Comparison of ENCODE assay signal across 1 cellular context in the genomic region with DNA sequence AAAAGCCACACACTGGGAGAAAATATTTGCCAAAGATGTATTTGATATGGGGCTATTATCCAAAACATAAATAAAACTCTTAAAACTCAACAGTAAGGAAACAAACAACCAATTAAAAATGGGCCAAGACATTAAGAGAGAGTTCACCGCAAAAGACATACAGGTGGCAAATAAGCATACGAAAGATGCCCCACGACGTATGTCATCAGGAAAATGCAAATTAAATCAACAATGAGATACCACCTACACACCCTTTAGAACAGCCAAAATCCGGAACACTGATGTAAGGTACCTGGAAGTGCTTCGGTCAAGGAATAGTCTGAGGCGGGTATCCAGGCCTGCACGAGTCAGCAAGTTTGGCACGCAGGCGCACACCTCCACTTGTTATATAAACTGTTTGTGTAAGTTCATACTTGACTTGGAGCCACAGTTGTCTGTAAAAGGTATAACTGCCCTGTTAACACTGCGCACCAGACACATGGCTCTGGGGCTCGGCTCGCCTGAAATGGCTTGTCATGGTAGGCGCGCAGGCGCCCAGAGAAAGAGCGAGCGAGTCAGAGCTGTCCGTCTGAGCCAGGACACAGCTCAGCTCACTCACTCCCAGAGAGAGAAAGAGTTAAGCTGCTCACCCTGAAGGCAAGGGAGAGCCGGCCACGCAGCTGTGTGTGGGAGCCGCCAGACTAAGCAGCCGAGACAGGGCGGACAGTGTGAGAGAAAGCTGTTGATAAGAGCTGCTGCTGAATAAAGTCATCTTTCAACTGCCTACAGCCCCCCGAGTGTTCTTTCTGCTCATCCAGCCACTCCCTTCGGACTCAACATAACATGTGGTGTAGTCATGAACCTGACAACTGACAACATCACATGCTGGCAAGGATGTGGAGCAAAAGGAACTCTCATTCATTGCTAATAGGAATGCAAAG.
TF ChIP-seq lines count a peak whose summit lies in the region.

No MANE protein-coding gene starts in this region.

TF ChIP-seq in K562, 482 proteins besides CTCF, POLR2A, EP300 and RAD21 (continued from another document and continues in another):
- TF ChIP-seq, protein P1, sequence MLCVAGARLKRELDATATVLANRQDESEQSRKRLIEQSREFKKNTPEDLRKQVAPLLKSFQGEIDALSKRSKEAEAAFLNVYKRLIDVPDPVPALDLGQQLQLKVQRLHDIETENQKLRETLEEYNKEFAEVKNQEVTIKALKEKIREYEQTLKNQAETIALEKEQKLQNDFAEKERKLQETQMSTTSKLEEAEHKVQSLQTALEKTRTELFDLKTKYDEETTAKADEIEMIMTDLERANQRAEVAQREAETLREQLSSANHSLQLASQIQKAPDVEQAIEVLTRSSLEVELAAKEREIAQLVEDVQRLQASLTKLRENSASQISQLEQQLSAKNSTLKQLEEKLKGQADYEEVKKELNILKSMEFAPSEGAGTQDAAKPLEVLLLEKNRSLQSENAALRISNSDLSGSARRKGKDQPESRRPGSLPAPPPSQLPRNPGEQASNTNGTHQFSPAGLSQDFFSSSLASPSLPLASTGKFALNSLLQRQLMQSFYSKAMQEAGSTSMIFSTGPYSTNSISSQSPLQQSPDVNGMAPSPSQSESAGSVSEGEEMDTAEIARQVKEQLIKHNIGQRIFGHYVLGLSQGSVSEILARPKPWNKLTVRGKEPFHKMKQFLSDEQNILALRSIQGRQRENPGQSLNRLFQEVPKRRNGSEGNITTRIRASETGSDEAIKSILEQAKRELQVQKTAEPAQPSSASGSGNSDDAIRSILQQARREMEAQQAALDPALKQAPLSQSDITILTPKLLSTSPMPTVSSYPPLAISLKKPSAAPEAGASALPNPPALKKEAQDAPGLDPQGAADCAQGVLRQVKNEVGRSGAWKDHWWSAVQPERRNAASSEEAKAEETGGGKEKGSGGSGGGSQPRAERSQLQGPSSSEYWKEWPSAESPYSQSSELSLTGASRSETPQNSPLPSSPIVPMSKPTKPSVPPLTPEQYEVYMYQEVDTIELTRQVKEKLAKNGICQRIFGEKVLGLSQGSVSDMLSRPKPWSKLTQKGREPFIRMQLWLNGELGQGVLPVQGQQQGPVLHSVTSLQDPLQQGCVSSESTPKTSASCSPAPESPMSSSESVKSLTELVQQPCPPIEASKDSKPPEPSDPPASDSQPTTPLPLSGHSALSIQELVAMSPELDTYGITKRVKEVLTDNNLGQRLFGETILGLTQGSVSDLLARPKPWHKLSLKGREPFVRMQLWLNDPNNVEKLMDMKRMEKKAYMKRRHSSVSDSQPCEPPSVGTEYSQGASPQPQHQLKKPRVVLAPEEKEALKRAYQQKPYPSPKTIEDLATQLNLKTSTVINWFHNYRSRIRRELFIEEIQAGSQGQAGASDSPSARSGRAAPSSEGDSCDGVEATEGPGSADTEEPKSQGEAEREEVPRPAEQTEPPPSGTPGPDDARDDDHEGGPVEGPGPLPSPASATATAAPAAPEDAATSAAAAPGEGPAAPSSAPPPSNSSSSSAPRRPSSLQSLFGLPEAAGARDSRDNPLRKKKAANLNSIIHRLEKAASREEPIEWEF (CRISPR knock-in tag; IDR thresholded peaks at IDR 0.05) = 0 out of 2 replicates have a peak, but pooled peaks have one; percentile 11
- TF ChIP-seq PKNOX1 (IDR thresholded peaks at IDR 0.05) = peak; percentile 84
- no peak for TF ChIP-seq ZNF444 (CRISPR knock-in tag; IDR thresholded peaks at IDR 0.05)
- TF ChIP-seq NFE2L1 (tag; IDR thresholded peaks at IDR 0.05; ENCODE audit: borderline replicate concordance, low read depth) = peak; percentile 96
- TF ChIP-seq NBN (IDR thresholded peaks at IDR 0.05; ENCODE audit: low read depth) = peak; percentile 77; the same call in 1 of the 2 replicates
- peak; percentile 70; the same call in 1 of the 2 replicates for TF ChIP-seq ATF7 (IDR thresholded peaks at IDR 0.05)
- peak; percentile 82; the same call in 1 of the 2 replicates for TF ChIP-seq ZNF766 (CRISPR knock-in tag; conservative IDR thresholded peaks at IDR 0.05)
- TF ChIP-seq KDM4B (IDR thresholded peaks at IDR 0.05; ENCODE audit: borderline replicate concordance in 2 of 2, low read depth in 1 of 2) = peak; percentile 80 to 93; a peak in 1 of 4 replicates
- peak; percentile 90 for TF ChIP-seq TCF3 (CRISPR knock-in tag; IDR thresholded peaks at IDR 0.05)
- no peak for TF ChIP-seq ZNF124 (CRISPR knock-in tag; IDR thresholded peaks at IDR 0.05)
- peak; percentile 63 for TF ChIP-seq NEUROD1 (IDR thresholded peaks at IDR 0.05; ENCODE audit: borderline replicate concordance, low read depth, low read length, partially characterized antibody)
- peak; percentile 42; the same call in 1 of the 2 replicates for TF ChIP-seq FOXJ2 (tag; IDR thresholded peaks at IDR 0.05)
- TF ChIP-seq MAFK (IDR thresholded peaks at IDR 0.05; ENCODE audit: low read length) = peak; percentile 95
- TF ChIP-seq, protein P2, sequence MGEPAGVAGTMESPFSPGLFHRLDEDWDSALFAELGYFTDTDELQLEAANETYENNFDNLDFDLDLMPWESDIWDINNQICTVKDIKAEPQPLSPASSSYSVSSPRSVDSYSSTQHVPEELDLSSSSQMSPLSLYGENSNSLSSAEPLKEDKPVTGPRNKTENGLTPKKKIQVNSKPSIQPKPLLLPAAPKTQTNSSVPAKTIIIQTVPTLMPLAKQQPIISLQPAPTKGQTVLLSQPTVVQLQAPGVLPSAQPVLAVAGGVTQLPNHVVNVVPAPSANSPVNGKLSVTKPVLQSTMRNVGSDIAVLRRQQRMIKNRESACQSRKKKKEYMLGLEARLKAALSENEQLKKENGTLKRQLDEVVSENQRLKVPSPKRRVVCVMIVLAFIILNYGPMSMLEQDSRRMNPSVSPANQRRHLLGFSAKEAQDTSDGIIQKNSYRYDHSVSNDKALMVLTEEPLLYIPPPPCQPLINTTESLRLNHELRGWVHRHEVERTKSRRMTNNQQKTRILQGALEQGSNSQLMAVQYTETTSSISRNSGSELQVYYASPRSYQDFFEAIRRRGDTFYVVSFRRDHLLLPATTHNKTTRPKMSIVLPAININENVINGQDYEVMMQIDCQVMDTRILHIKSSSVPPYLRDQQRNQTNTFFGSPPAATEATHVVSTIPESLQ (CRISPR knock-in tag; IDR thresholded peaks at IDR 0.05) = peak; percentile 78; the same call in 1 of the 2 replicates
- peak; percentile 48; the same call in 1 of the 2 replicates for TF ChIP-seq ZFX (CRISPR knock-in tag; IDR thresholded peaks at IDR 0.05)
- TF ChIP-seq SMARCA4 (IDR thresholded peaks at IDR 0.05) = peak; percentile 8; the same call in 1 of the 2 replicates
- TF ChIP-seq, protein P3, sequence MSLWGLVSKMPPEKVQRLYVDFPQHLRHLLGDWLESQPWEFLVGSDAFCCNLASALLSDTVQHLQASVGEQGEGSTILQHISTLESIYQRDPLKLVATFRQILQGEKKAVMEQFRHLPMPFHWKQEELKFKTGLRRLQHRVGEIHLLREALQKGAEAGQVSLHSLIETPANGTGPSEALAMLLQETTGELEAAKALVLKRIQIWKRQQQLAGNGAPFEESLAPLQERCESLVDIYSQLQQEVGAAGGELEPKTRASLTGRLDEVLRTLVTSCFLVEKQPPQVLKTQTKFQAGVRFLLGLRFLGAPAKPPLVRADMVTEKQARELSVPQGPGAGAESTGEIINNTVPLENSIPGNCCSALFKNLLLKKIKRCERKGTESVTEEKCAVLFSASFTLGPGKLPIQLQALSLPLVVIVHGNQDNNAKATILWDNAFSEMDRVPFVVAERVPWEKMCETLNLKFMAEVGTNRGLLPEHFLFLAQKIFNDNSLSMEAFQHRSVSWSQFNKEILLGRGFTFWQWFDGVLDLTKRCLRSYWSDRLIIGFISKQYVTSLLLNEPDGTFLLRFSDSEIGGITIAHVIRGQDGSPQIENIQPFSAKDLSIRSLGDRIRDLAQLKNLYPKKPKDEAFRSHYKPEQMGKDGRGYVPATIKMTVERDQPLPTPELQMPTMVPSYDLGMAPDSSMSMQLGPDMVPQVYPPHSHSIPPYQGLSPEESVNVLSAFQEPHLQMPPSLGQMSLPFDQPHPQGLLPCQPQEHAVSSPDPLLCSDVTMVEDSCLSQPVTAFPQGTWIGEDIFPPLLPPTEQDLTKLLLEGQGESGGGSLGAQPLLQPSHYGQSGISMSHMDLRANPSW (CRISPR knock-in tag; IDR thresholded peaks at IDR 0.05) = 0 out of 2 replicates have a peak, but pooled peaks have one; percentile 71
- peak; percentile 81 for TF ChIP-seq ZFP91 (CRISPR knock-in tag; IDR thresholded peaks at IDR 0.05)
- TF ChIP-seq EP400 (IDR thresholded peaks at IDR 0.05) = peak; percentile 68
- no peak for TF ChIP-seq ELF4 (CRISPR knock-in tag; IDR thresholded peaks at IDR 0.05)
- TF ChIP-seq ARID1B (IDR thresholded peaks at IDR 0.05) = peak; percentile 75
- peak; percentile 89 for TF ChIP-seq TRIM28 (IDR thresholded peaks at IDR 0.05)
- no peak for TF ChIP-seq ELK1 (CRISPR knock-in tag; IDR thresholded peaks at IDR 0.05)
- TF ChIP-seq POLR2B (IDR thresholded peaks at IDR 0.05; ENCODE audit: low read depth, partially characterized antibody) = peak; percentile 76
- no peak for TF ChIP-seq CHD4 (IDR thresholded peaks at IDR 0.05; ENCODE audit: insufficient read depth, insufficient replicate concordance, low read depth, low read length, poor library complexity, severe bottlenecking)
- TF ChIP-seq NUFIP1 (IDR thresholded peaks at IDR 0.05; ENCODE audit: partially characterized antibody) = peak; percentile 34
- TF ChIP-seq, protein P4, sequence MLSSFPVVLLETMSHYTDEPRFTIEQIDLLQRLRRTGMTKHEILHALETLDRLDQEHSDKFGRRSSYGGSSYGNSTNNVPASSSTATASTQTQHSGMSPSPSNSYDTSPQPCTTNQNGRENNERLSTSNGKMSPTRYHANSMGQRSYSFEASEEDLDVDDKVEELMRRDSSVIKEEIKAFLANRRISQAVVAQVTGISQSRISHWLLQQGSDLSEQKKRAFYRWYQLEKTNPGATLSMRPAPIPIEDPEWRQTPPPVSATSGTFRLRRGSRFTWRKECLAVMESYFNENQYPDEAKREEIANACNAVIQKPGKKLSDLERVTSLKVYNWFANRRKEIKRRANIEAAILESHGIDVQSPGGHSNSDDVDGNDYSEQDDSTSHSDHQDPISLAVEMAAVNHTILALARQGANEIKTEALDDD (IDR thresholded peaks at IDR 0.05) = peak; percentile 57; the same call in 1 of the 2 replicates
- peak; percentile 68 to 73; a peak in 3 of 4 replicates for TF ChIP-seq FOXK2 (conservative IDR thresholded peaks at IDR 0.05 in 1 of 2, IDR thresholded peaks at IDR 0.05 in 1 of 2; ENCODE audit: low read depth in 2 of 2)
- TF ChIP-seq, protein P5, sequence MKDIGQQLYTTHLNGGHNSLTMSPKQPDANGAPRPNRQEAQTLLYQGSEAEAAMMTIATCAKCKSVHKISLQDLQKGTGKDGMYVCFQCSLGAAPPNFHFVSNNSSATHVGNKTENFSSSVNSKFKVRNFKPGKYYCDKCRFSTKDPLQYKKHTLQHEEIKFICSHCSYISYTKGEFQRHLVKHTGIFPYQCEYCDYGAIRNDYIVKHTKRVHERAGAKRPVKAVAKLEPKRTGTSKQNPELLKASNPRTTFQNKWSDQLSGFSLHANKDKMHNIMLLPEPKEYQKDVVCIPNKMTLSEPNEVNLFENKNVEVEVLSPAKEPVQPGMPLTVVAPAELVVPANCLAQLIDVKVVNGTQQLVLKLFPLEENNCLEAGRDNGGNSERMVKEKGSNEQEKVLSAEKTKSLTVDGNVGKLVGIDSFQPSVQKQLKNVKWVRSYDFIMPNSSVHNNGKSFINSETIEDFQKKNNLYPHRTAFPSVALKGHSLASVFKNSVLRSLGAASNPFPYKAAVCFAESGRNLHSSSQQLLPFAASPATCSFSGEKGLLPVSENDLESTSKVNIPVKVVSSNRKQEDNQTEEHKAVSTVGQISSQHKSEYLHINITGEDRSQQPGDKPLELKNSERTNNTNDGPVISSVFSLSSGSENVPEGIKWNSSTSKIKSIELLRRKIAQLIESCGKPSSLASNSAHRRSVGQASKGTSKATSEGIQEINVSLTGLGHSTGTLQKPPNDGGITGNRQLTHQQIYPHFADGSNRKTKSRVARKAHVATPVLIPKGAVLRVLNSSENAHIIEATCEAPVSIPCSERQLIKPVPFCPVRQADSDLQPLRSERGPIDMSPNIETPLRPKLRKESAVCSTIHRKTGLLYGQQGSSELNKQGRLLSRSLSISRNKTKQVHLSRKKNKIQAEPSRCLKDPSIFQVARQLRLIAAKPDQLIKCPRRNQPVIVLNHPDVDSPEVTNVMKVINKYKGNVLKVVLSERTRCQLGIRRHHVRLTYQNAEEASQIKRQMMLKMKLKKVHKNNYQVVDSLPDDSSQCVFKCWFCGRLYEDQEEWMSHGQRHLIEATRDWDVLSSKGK (CRISPR knock-in tag; IDR thresholded peaks at IDR 0.05) = no peak
- TF ChIP-seq DNMT1 (IDR thresholded peaks at IDR 0.05) = no peak
- peak; percentile 74 for TF ChIP-seq GATA2 (CRISPR knock-in tag; IDR thresholded peaks at IDR 0.05)
- TF ChIP-seq ARNT (IDR thresholded peaks at IDR 0.05) = peak in 1 of 2 experiments; percentile 22; a peak in 1 of 4 replicates
- TF ChIP-seq, protein P6, sequence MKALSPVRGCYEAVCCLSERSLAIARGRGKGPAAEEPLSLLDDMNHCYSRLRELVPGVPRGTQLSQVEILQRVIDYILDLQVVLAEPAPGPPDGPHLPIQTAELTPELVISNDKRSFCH (CRISPR knock-in tag; IDR thresholded peaks at IDR 0.05) = no peak
- TF ChIP-seq, protein P6 (tag; IDR thresholded peaks at IDR 0.05) = peak; percentile 22; the same call in 1 of the 2 replicates
